ENCODE assay signal across 36 cellular contexts in genomic region chr10:115795964-115796363, GRCh38.
"Had no signal": no experiment of that assay in that cellular context is flagged by ENCODE, and none has a peak within 500 bp of the region (broad histone marks: within the 10 kb centered on the region; RNA-seq: fewer than 3 reads in every experiment).

No MANE protein-coding gene starts in this region.

- H3K27me3 ChIP-seq: adrenal gland, body of pancreas, brain microvascular endothelial cell, breast epithelium had no signal

- H3K27ac ChIP-seq: body of pancreas, brain microvascular endothelial cell, breast epithelium, VCaP had no signal

- H3K4me3 ChIP-seq: adrenal gland, body of pancreas, breast epithelium had no signal

- H3K9me3 ChIP-seq: body of pancreas, breast epithelium had no signal

- H3K27ac Mint-ChIP-seq: activated B cell treated with CpG ODN at 0.5 μM for 24 hours; activated CD4-positive, alpha-beta memory T cell treated with anti-CD3 and anti-CD28 coated beads for 36 hours; activated CD4-positive, alpha-beta T cell treated with anti-CD3 and anti-CD28 coated beads, Interleukin-2, amount 10 ng/mL, durations not matched to agents 24 days and 14 days; activated CD8-positive, alpha-beta T cell treated with anti-CD3 and anti-CD28 coated beads for 36 hours; activated naive CD4-positive, alpha-beta T cell treated with anti-CD3 and anti-CD28 coated beads for 36 hours; activated naive CD4-positive, alpha-beta T cell treated with anti-CD3 and anti-CD28 coated beads, Interleukin-2, amount 50 U/mL, for 72 hours; activated naive CD8-positive, alpha-beta T cell treated with anti-CD3 and anti-CD28 coated beads for 36 hours; activated T-cell treated with anti-CD3 and anti-CD28 coated beads, Interleukin-2, amount 50 U/mL, for 72 hours; activated T-helper 1 cell treated with anti-CD3 and anti-CD28 coated beads, Interleukin-12 subunit alpha, Interleukin-12 subunit beta, Interleukin-2, Interleukin-4 antibody, amounts not matched to agents 30 ng/mL and 10 ng/mL and 1 ng/mL, durations not matched to agents 14 hours and 24 hours and 36 hours; activated T-helper 17 cell treated with anti-CD3 and anti-CD28 coated beads, Interleukin-2, amount 50 U/mL, for 72 hours; T-helper 1 cell treated with Interleukin-12 subunit alpha and Interleukin-12 subunit beta and Interleukin-4 antibody, amounts not matched to agents 30 μg/mL and 1 μg/mL, for 36 hours; T-helper 2 cell treated with Interferon-gamma antibody and Interleukin-4, amounts not matched to agents 5 μg/mL and 100 μg/mL, for 36 hours had no signal

- H3K36me3 Mint-ChIP-seq: activated naive CD4-positive, alpha-beta T cell treated with anti-CD3 and anti-CD28 coated beads, Interleukin-2, amount 50 U/mL, for 72 hours; activated naive CD8-positive, alpha-beta T cell treated with anti-CD3 and anti-CD28 coated beads for 36 hours had no signal

- H3K9me3 Mint-ChIP-seq: activated B cell treated with CpG ODN at 0.5 μM for 24 hours; activated CD4-positive, alpha-beta T cell treated with anti-CD3 and anti-CD28 coated beads, Interleukin-2, amount 10 ng/mL, durations not matched to agents 24 days and 14 days; activated CD8-positive, alpha-beta T cell treated with anti-CD3 and anti-CD28 coated beads for 36 hours; activated T-cell treated with anti-CD3 and anti-CD28 coated beads, Interleukin-2, amount 50 U/mL, for 72 hours; activated T-helper 1 cell treated with anti-CD3 and anti-CD28 coated beads, Interleukin-12 subunit alpha, Interleukin-12 subunit beta, Interleukin-2, Interleukin-4 antibody, amounts not matched to agents 30 ng/mL and 10 ng/mL and 1 ng/mL, durations not matched to agents 14 hours and 24 hours and 36 hours; T-helper 1 cell treated with Interleukin-12 subunit alpha and Interleukin-12 subunit beta and Interleukin-4 antibody, amounts not matched to agents 30 μg/mL and 1 μg/mL, for 36 hours; T-helper 2 cell treated with Interferon-gamma antibody and Interleukin-4, amounts not matched to agents 5 μg/mL and 100 μg/mL, for 36 hours had no signal

- H3K27me3 Mint-ChIP-seq: activated B cell treated with CpG ODN at 0.5 μM for 24 hours; activated CD4-positive, alpha-beta memory T cell treated with anti-CD3 and anti-CD28 coated beads for 36 hours; activated CD4-positive, alpha-beta T cell treated with anti-CD3 and anti-CD28 coated beads, Interleukin-2, amount 10 ng/mL, durations not matched to agents 24 days and 14 days; activated CD8-positive, alpha-beta T cell treated with anti-CD3 and anti-CD28 coated beads for 36 hours; activated naive CD8-positive, alpha-beta T cell treated with anti-CD3 and anti-CD28 coated beads for 36 hours; activated T-helper 17 cell treated with anti-CD3 and anti-CD28 coated beads, Interleukin-2, amount 50 U/mL, for 72 hours had no signal

- ATAC-seq: activated CD8-positive, alpha-beta T cell treated with anti-CD3 and anti-CD28 coated beads for 36 hours; activated naive CD4-positive, alpha-beta T cell treated with anti-CD3 and anti-CD28 coated beads, Interleukin-2, amount 50 U/mL, for 72 hours; activated T-cell treated with anti-CD3 and anti-CD28 coated beads, Interleukin-2, amount 50 U/mL, for 4 hours; activated T-cell treated with anti-CD3 and anti-CD28 coated beads, Interleukin-2, amount 50 U/mL, for 72 hours; activated T-helper 17 cell treated with anti-CD3 and anti-CD28 coated beads, Interleukin-2, amount 50 U/mL, for 72 hours; body of pancreas had no signal

- FAIRE-seq: astrocyte, TTC549 had no signal

- H3K4me1 ChIP-seq: body of pancreas, breast epithelium had no signal

- H3K36me3 ChIP-seq: adrenal gland, brain microvascular endothelial cell, breast epithelium had no signal

- DNase-seq: activated B cell treated with CpG ODN at 0.5 μM for 24 hours; activated CD4-positive, alpha-beta memory T cell treated with anti-CD3 and anti-CD28 coated beads for 36 hours; activated CD4-positive, alpha-beta T cell treated with anti-CD3 and anti-CD28 coated beads for 4 hours; activated CD4-positive, alpha-beta T cell treated with anti-CD3 and anti-CD28 coated beads, Interleukin-2, amount 10 ng/mL, durations not matched to agents 24 days and 14 days; activated CD4-positive, alpha-beta T cell treated with anti-CD3 and anti-CD28 coated beads, Interleukin-2, amount 50 U/mL, for 1 hour; activated CD4-positive, alpha-beta T cell treated with anti-CD3 and anti-CD28 coated beads, Interleukin-2, amount 50 U/mL, for 4 hours; activated CD4-positive, CD25-positive, alpha-beta regulatory T cell treated with anti-CD3 and anti-CD28 coated beads, Interleukin-2, amount 50 U/mL, for 72 hours; activated CD8-positive, alpha-beta memory T cell treated with anti-CD3 and anti-CD28 coated beads, Interleukin-2, amount 50 U/mL, for 4 hours; activated CD8-positive, alpha-beta T cell treated with anti-CD3 and anti-CD28 coated beads for 36 hours; activated effector memory CD4-positive, alpha-beta T cell treated with anti-CD3 and anti-CD28 coated beads, Interleukin-2, amount 50 U/mL, for 16 hours; activated gamma-delta T cell treated with Interleukin-2 at 50 U/mL for 16 hours; activated naive CD4-positive, alpha-beta T cell; activated naive CD4-positive, alpha-beta T cell treated with anti-CD3 and anti-CD28 coated beads for 36 hours; activated naive CD4-positive, alpha-beta T cell treated with anti-CD3 and anti-CD28 coated beads, Interleukin-2, amount 50 U/mL, for 16 hours; activated naive CD8-positive, alpha-beta T cell treated with anti-CD3 and anti-CD28 coated beads for 36 hours; activated T-cell treated with anti-CD3 and anti-CD28 coated beads for 4 hours; activated T-cell treated with anti-CD3 and anti-CD28 coated beads, Interleukin-2, amount 50 U/mL, for 1 hour; activated T-cell treated with anti-CD3 and anti-CD28 coated beads, Interleukin-2, amount 50 U/mL, for 4 hours; activated T-cell treated with anti-CD3 and anti-CD28 coated beads, Interleukin-2, amount 50 U/mL, for 72 hours; adrenal gland; amniotic stem cell; body of pancreas; brain microvascular endothelial cell; central memory CD4-positive, alpha-beta T cell; T-helper 1 cell; T-helper 2 cell; T-helper 9 cell had no signal

- H3K4me1 Mint-ChIP-seq: activated B cell treated with CpG ODN at 0.5 μM for 24 hours; activated CD4-positive, alpha-beta T cell treated with anti-CD3 and anti-CD28 coated beads, Interleukin-2, amount 10 ng/mL, durations not matched to agents 24 days and 14 days; activated naive CD8-positive, alpha-beta T cell treated with anti-CD3 and anti-CD28 coated beads for 36 hours; activated T-helper 17 cell treated with anti-CD3 and anti-CD28 coated beads, Interleukin-2, amount 50 U/mL, for 72 hours had no signal

- H3K4me3 Mint-ChIP-seq: activated B cell treated with CpG ODN at 0.5 μM for 24 hours; activated CD4-positive, alpha-beta memory T cell treated with anti-CD3 and anti-CD28 coated beads for 36 hours; activated CD4-positive, alpha-beta T cell treated with anti-CD3 and anti-CD28 coated beads, Interleukin-2, amount 10 ng/mL, durations not matched to agents 24 days and 14 days; activated CD8-positive, alpha-beta T cell treated with anti-CD3 and anti-CD28 coated beads for 36 hours; activated naive CD4-positive, alpha-beta T cell treated with anti-CD3 and anti-CD28 coated beads for 36 hours; activated naive CD8-positive, alpha-beta T cell treated with anti-CD3 and anti-CD28 coated beads for 36 hours; activated T-cell treated with anti-CD3 and anti-CD28 coated beads, Interleukin-2, amount 50 U/mL, for 4 hours; activated T-cell treated with anti-CD3 and anti-CD28 coated beads, Interleukin-2, amount 50 U/mL, for 72 hours; activated T-helper 1 cell treated with anti-CD3 and anti-CD28 coated beads, Interleukin-12 subunit alpha, Interleukin-12 subunit beta, Interleukin-2, Interleukin-4 antibody, amounts not matched to agents 30 ng/mL and 10 ng/mL and 1 ng/mL, durations not matched to agents 14 hours and 24 hours and 36 hours; activated T-helper 17 cell treated with anti-CD3 and anti-CD28 coated beads, Interleukin-2, amount 50 U/mL, for 72 hours; T-helper 1 cell treated with Interleukin-12 subunit alpha and Interleukin-12 subunit beta and Interleukin-4 antibody, amounts not matched to agents 30 μg/mL and 1 μg/mL, for 36 hours; T-helper 2 cell treated with Interferon-gamma antibody and Interleukin-4, amounts not matched to agents 5 μg/mL and 100 μg/mL, for 36 hours had no signal
